Comparison of ENCODE assay signal across 10 cellular contexts in the genomic region with DNA sequence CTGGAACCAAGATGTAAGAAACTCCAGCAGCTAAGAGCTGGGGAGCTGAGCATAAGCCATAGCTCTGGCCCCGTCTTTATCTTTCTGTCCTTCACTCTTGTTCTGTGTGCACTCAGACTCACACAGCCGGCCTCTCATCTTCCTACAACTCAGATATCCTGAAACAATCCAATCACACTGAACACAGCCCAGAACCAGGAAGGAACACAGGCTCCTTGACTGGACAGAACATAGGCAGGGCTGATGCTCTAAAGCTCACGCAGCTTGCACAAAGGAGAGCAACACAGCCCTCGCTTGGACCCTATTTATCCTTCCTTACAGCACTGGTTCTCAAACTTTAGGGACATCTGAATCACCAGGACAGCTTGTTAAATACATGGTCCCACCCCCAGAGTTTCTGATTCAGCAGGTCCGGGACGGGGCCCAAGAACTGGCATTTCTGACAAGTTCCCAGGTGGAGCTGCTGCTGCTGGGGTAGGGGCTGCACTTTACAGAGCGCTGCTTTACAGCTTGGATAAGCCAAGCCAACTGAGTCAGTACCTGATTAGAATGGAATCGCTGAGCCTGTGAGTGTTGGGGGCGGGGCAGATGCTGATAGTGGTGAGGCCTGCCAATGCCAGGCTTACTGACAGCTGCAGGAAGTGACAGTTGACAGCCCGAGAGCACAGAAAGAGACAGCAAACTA.
DNase-seq lines count a peak whose midpoint lies in the region; ATAC-seq and TF ChIP-seq lines count a peak whose summit lies in the region.
"Had no signal": no experiment of that assay in that cellular context is flagged by ENCODE, and none has a peak within 500 bp of the region (broad histone marks: within the 10 kb centered on the region; RNA-seq: fewer than 3 reads in every experiment).

No MANE protein-coding gene starts in this region.

- intact Hi-C loops in left colon (cut with DNase I, micrococcal nuclease) = no loop called here

- TF ChIP-seq CTCF in brain microvascular endothelial cell (IDR thresholded peaks at IDR 0.05; ENCODE audit: low read depth, low read length, missing control alignments) = no peak

- H3K9me3 Mint-ChIP-seq in activated CD4-positive, alpha-beta T cell treated with anti-CD3 and anti-CD28 coated beads, Interleukin-2, amount 10 ng/mL, durations not matched to agents 7 days and 5 days = no peaks in the 10 kb centered on the region

- CTCF ChIA-PET in activated CD4-positive, alpha-beta T cell treated with anti-CD3 and anti-CD28 coated beads, Interleukin-2, amount 10 ng/mL, durations not matched to agents 7 days and 5 days (lab: Charles Lee) = interaction anchor here (0.6 kb wide), 1 partner anchor 319 kb away, joined by 3 read pairs; no protein-coding TSS in a partner anchor

- peaks cover 76% of the 10 kb centered on the region for H3K4me1 ChIP-seq in BLaER1

- ATAC-seq in left colon (peak; percentile 40), GM19351 (IDR thresholded peaks at IDR 0.05; ENCODE audit: unreplicated experiment) (no peak)

- no peak overlapping the region for H3K4me3 Mint-ChIP-seq in activated CD4-positive, alpha-beta T cell treated with anti-CD3 and anti-CD28 coated beads, Interleukin-2, amount 10 ng/mL, durations not matched to agents 7 days and 5 days

- in situ Hi-C loops in brain microvascular endothelial cell (cut with HindIII; ENCODE audit: low pct_ligation_motif_present, low sequenced_read_pairs) = no loop called here

- POLR2A ChIA-PET in activated CD4-positive, alpha-beta T cell treated with anti-CD3 and anti-CD28 coated beads, Interleukin-2, amount 10 ng/mL, durations not matched to agents 7 days and 5 days (lab: Charles Lee) = no interaction called here

- peak overlapping the region; percentile 97 for H3K27ac ChIP-seq in BLaER1
- peak overlapping the region; percentile 94 for H3K27ac ChIP-seq in KOPT-K1 (ENCODE audit: low read depth, low read length, poor library complexity, severe bottlenecking)
- no peak overlapping the region for H3K27ac ChIP-seq in brain microvascular endothelial cell

- no peaks in the 10 kb centered on the region for H4K20me1 ChIP-seq in BLaER1

- no peaks in the 10 kb centered on the region for H3K36me3 Mint-ChIP-seq in activated CD4-positive, alpha-beta T cell treated with anti-CD3 and anti-CD28 coated beads, Interleukin-2, amount 10 ng/mL, durations not matched to agents 7 days and 5 days (ENCODE audit: low read depth)

- peaks cover 10% of the 10 kb centered on the region for H3K27me3 Mint-ChIP-seq in activated CD4-positive, alpha-beta T cell treated with anti-CD3 and anti-CD28 coated beads, Interleukin-2, amount 10 ng/mL, durations not matched to agents 7 days and 5 days

- H3K9ac ChIP-seq in BLaER1 = peak overlapping the region; percentile 83

- peaks cover 6% of the 10 kb centered on the region for H3K4me1 Mint-ChIP-seq in activated CD4-positive, alpha-beta T cell treated with anti-CD3 and anti-CD28 coated beads, Interleukin-2, amount 10 ng/mL, durations not matched to agents 7 days and 5 days

- DNase-seq in activated CD4-positive, alpha-beta T cell treated with anti-CD3 and anti-CD28 coated beads, Interleukin-2, amount 10 ng/mL, durations not matched to agents 7 days and 5 days = peak; percentile 33
- DNase-seq in left colon (peak; percentile 29 to 32), brain microvascular endothelial cell (no peak), middle frontal gyrus (ENCODE audit: extremely low spot score, low spot score) (no peak), NCI-H2196 treated with DMSO at 0.1 percent for 48 hours (lab: John Stamatoyannopoulos, UW; ENCODE audit: unreplicated experiment) (no peak)
- DNase-seq: Calu3, NCI-H510A treated with DMSO at 0.1 percent for 48 hours had no signal

- H3K27ac Mint-ChIP-seq in activated CD4-positive, alpha-beta T cell treated with anti-CD3 and anti-CD28 coated beads, Interleukin-2, amount 10 ng/mL, durations not matched to agents 7 days and 5 days = no peak overlapping the region

- H3K36me3 ChIP-seq in BLaER1 = no peaks in the 10 kb centered on the region
- no peaks in the 10 kb centered on the region for H3K36me3 ChIP-seq in KOPT-K1 (ENCODE audit: insufficient read depth, low read length)
- H3K36me3 ChIP-seq in brain microvascular endothelial cell (replicated peaks) = no peaks in the 10 kb centered on the region

- H3K4me3 ChIP-seq in BLaER1 (peak overlapping the region; percentile 47), brain microvascular endothelial cell (ENCODE audit: low read depth, low read length) (no peak overlapping the region)

- peaks cover 24% of the 10 kb centered on the region for H3K9me3 ChIP-seq in BLaER1
- H3K9me3 ChIP-seq in KOPT-K1 (ENCODE audit: insufficient read depth, low read length, poor library complexity, severe bottlenecking) = peaks cover 13% of the 10 kb centered on the region

- H3K4me2 ChIP-seq in BLaER1 = peak overlapping the region; percentile 85

- no peaks in the 10 kb centered on the region for H3K27me3 ChIP-seq in BLaER1
- no peaks in the 10 kb centered on the region for H3K27me3 ChIP-seq in brain microvascular endothelial cell (replicated peaks)

Comparison
In these comparisons a context has a peak if more than half of its experiments do, and no peak if none do; other contexts are left out.
1. DNase-seq: peak in activated CD4-positive, alpha-beta T cell treated with anti-CD3 and anti-CD28 coated beads, Interleukin-2, amount 10 ng/mL, durations not matched to agents 7 days and 5 days (single experiment) and left colon (2 of 2); none in brain microvascular endothelial cell (single experiment), middle frontal gyrus (single experiment) and NCI-H2196 treated with DMSO at 0.1 percent for 48 hours (single experiment).